Comparison of ENCODE assay signal across 34 cellular contexts in genomic region chr10:116460219-116460618, GRCh38. TPM values are rescaled to one million over a fixed set of nuclear protein-coding genes. Genes with fewer than 3 reads are reported as not detected.
"Had no signal": no experiment of that assay in that cellular context is flagged by ENCODE, and none has a peak within 500 bp of the region (broad histone marks: within the 10 kb centered on the region; RNA-seq: fewer than 3 reads in every experiment).

No MANE protein-coding gene starts in this region.

- H3K36me3 ChIP-seq: colonic mucosa, esophagus muscularis mucosa, esophagus squamous epithelium, gastrocnemius medialis, gastroesophageal sphincter, heart left ventricle, heart right ventricle had no signal

- H3K9me3 ChIP-seq: colonic mucosa, esophagus muscularis mucosa, esophagus squamous epithelium, gastrocnemius medialis, gastroesophageal sphincter, heart left ventricle, heart right ventricle had no signal

- H3K9me3 Mint-ChIP-seq: dendritic cell treated with granulocyte-macrophage colony-stimulating factor and Interleukin-4, amounts not matched to agents 40 ng/mL and 50 ng/mL, for 4 days; endodermal cell had no signal

- H3K27me3 ChIP-seq: colonic mucosa, esophagus muscularis mucosa, esophagus squamous epithelium, foreskin keratinocyte, gastrocnemius medialis, gastroesophageal sphincter had no signal

- H3K27ac ChIP-seq: colonic mucosa, coronary artery, dorsolateral prefrontal cortex, epithelial cell of prostate, esophagus muscularis mucosa, esophagus squamous epithelium, foreskin keratinocyte, gastrocnemius medialis, gastroesophageal sphincter, heart left ventricle, heart right ventricle had no signal

- H3K27me3 Mint-ChIP-seq: dendritic cell treated with granulocyte-macrophage colony-stimulating factor and Interleukin-4, amounts not matched to agents 40 ng/mL and 50 ng/mL, for 4 days; effector memory CD8-positive, alpha-beta T cell had no signal

- H3K4me3 ChIP-seq: colonic mucosa, coronary artery, dorsolateral prefrontal cortex, esophagus muscularis mucosa, esophagus squamous epithelium, gastrocnemius medialis, gastroesophageal sphincter, heart left ventricle, heart right ventricle had no signal

- H3K4me1 ChIP-seq: colonic mucosa, esophagus muscularis mucosa, esophagus squamous epithelium, foreskin keratinocyte, gastrocnemius medialis, gastroesophageal sphincter, heart left ventricle, heart right ventricle had no signal

- H3K4me3 Mint-ChIP-seq: dendritic cell treated with granulocyte-macrophage colony-stimulating factor and Interleukin-4, amounts not matched to agents 40 ng/mL and 50 ng/mL, for 4 days; effector memory CD8-positive, alpha-beta T cell; endodermal cell had no signal

- H3K4me1 Mint-ChIP-seq: endodermal cell had no signal

- ATAC-seq: effector memory CD8-positive, alpha-beta T cell; esophagus mucosa; foreskin keratinocyte; gastrocnemius medialis; gastroesophageal sphincter; heart left ventricle; heart right ventricle had no signal

- FAIRE-seq: colon, endometrium, endothelial cell of umbilical vein, frontal cortex had no signal

- DNase-seq: colonic mucosa; cortex of kidney; dermis blood vessel endothelial cell; dorsolateral prefrontal cortex; effector CD4-positive, alpha-beta T cell; effector CD8-positive, alpha-beta T cell; effector memory CD4-positive, alpha-beta T cell; effector memory CD8-positive, alpha-beta T cell; endodermal cell; erythroblast; esophagus squamous epithelium; foreskin fibroblast; foreskin keratinocyte; foreskin melanocyte; gastrocnemius medialis; glutamatergic neuron; head of caudate nucleus; heart left ventricle; heart right ventricle had no signal

- H3K27ac Mint-ChIP-seq: dendritic cell treated with granulocyte-macrophage colony-stimulating factor and Interleukin-4, amounts not matched to agents 40 ng/mL and 50 ng/mL, for 4 days; effector memory CD8-positive, alpha-beta T cell; endodermal cell had no signal

RNA-seq across cellular contexts. Expression of gene PNLIPRP3, which starts 32.6 kb away (rescaled TPM):
- total RNA-seq: colonic mucosa, dermis microvascular lymphatic vessel endothelial cell, dorsolateral prefrontal cortex, endodermal cell, endothelial cell of umbilical vein, epithelial cell of proximal tubule, fibroblast of lung, fibroblast of villous mesenchyme, frontal cortex, gastrocnemius medialis, glomerular endothelial cell, heart left ventricle, heart right ventricle had no signal
- polyA plus RNA-seq: endothelial cell of umbilical vein, fibroblast of lung, heart left ventricle, heart right ventricle had no signal
